22 cellular contexts compared by ENCODE assay signal in the genomic region with DNA sequence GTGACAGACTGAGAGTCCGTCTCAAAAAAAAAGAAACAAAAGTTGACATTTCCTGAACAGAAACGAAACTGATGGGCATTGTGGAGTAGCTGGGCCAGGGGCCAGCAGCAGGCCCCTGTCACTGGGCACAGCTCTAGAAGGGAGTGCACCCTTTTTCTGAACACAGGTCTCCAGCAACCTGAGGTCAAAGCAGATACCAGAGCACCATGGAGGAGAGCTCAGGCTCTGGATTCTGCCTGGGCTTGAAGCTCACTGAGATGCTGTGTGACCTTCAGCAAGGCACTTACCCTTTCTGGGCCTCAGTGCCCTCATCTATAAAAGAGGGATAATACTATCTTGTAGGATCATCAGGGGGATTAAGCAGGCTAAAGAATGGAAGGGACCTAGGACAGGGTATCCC. TPM values are rescaled to one million over a fixed set of nuclear protein-coding genes. Genes with fewer than 3 reads are reported as not detected.
A peak's percentile ranks its signal among the peaks of the same experiment; 100 is the strongest.
DNase-seq lines count a peak whose midpoint lies in the region; ATAC-seq, FAIRE-seq and TF ChIP-seq lines count a peak whose summit lies in the region.
"Had no signal": no experiment of that assay in that cellular context is flagged by ENCODE, and none has a peak within 500 bp of the region (broad histone marks: within the 10 kb centered on the region; RNA-seq: fewer than 3 reads in every experiment).

No MANE protein-coding gene starts in this region.

- no peak overlapping the region for H3K4me2 ChIP-seq in HepG2 (ENCODE audit: low read depth, low read length)

- no peak for TF ChIP-seq RAD21 in HepG2 (CRISPR knock-in tag; IDR thresholded peaks at IDR 0.05)

- H3K27me3 Mint-ChIP-seq in T-helper 17 cell (no peaks in the 10 kb centered on the region), MCF 10A (ENCODE audit: insufficient read depth, unreplicated experiment) (peaks cover 20% of the 10 kb centered on the region)
- H3K27me3 Mint-ChIP-seq in effector memory CD8-positive, alpha-beta T cell, result no peaks in the 10 kb centered on the region

- H3K27ac Mint-ChIP-seq in T-helper 17 cell (peak overlapping the region; percentile 84), MCF 10A (ENCODE audit: low read depth, unreplicated experiment) (no peak overlapping the region)
- H3K27ac Mint-ChIP-seq in effector memory CD8-positive, alpha-beta T cell, result peak overlapping the region; percentile 86 to 93

- no peak for TF ChIP-seq EP300 in HepG2 (IDR thresholded peaks at IDR 0.05; ENCODE audit: low read depth in 2 of 2, low read length in 2 of 2)
- no peak for TF ChIP-seq EP300 in HepG2 (CRISPR knock-in tag; IDR thresholded peaks at IDR 0.05; ENCODE audit: borderline replicate concordance)

- H3K4me1 Mint-ChIP-seq in T-helper 17 cell (peaks cover 52% of the 10 kb centered on the region), MCF 10A (ENCODE audit: insufficient read depth, unreplicated experiment) (no peaks in the 10 kb centered on the region)
- peaks cover 70% of the 10 kb centered on the region in 2 donors for H3K4me1 Mint-ChIP-seq in effector memory CD8-positive, alpha-beta T cell (ENCODE audit: low read depth in 2 of 2)

- no peak overlapping the region for H2AFZ ChIP-seq in HepG2 (ENCODE audit: low read length)

- H3K27ac ChIP-seq in HepG2 (ENCODE audit: extremely low read length, insufficient read depth, low read length) (no peak overlapping the region), right lobe of liver (no peak overlapping the region), prostate gland (no peak overlapping the region)
- H3K27ac ChIP-seq: esophagus muscularis mucosa, SK-N-MC, testis had no signal

- no peak for DNase-seq in HepG2 (ENCODE audit: low spot score)
- DNase-seq in right lobe of liver, result no peak
- DNase-seq in T-helper 17 cell, result no peak
- no peak for DNase-seq in effector memory CD8-positive, alpha-beta T cell
- DNase-seq in prostate gland (ENCODE audit: low spot score), result no peak
- DNase-seq in MCF 10A (ENCODE audit: unreplicated experiment), result no peak
- DNase-seq in MV-4-11 (lab: John Stamatoyannopoulos, UW), result no peak
- DNase-seq: activated CD4-positive, CD25-positive, alpha-beta regulatory T cell; activated naive CD4-positive, alpha-beta T cell treated with anti-CD3 and anti-CD28 coated beads, Interleukin-2, amount 50 U/mL, for 16 hours; effector CD8-positive, alpha-beta T cell; HCEC 1CT; mucosa of descending colon; NCI-H1694; NCI-H2171; NCI-H526 treated with DMSO at 0.1 percent for 48 hours; testis had no signal

- WGBS in HepG2 (ENCODE audit: low lambda C conversion rate), result 11% methylated on average over 2 of the region's 2 CpGs
- 33% methylated on average over 2 of the region's 2 CpGs for WGBS in right lobe of liver (ENCODE audit: insufficient coverage, low coverage, low lambda C conversion rate, missing lambda C conversion rate)
- 46% methylated on average over 2 of the region's 2 CpGs for WGBS in prostate gland

- TF ChIP-seq POLR2A in HepG2 (IDR thresholded peaks at IDR 0.05; ENCODE audit: insufficient read depth in 1 of 2, low read depth in 2 of 2, low read length in 2 of 2) (no peak), right lobe of liver (IDR thresholded peaks at IDR 0.05) (no peak), prostate gland (IDR thresholded peaks at IDR 0.05) (no peak)

- no peaks in the 10 kb centered on the region for H3K36me3 ChIP-seq in HepG2 (replicated peaks in 1 of 2; ENCODE audit: control insufficient read depth in 1 of 2, insufficient read depth in 2 of 2, low read length in 2 of 2)
- H3K36me3 ChIP-seq in right lobe of liver, result no peaks in the 10 kb centered on the region
- no peaks in the 10 kb centered on the region for H3K36me3 ChIP-seq in prostate gland
- H3K36me3 ChIP-seq: esophagus muscularis mucosa had no signal

- H3K4me1 ChIP-seq in HepG2 (ENCODE audit: insufficient read depth, low read length) (peaks cover 14% of the 10 kb centered on the region), right lobe of liver (peaks cover 0 to 4% (median 0%) of the 10 kb centered on the region in 4 donors), prostate gland (replicated peaks) (no peaks in the 10 kb centered on the region)

- BruUV-seq in HepG2 (replicated peaks; lab: Mats Ljungman, UMichigan) (no TSS peak), MCF 10A (replicated peaks; lab: Mats Ljungman, UMichigan) (no TSS peak)

- peaks cover 10% of the 10 kb centered on the region; the same call in 1 of the 2 replicates for H4K20me1 ChIP-seq in HepG2 (ENCODE audit: insufficient read depth, low read length)

- TF ChIP-seq CTCF in HepG2 (CRISPR knock-in tag; IDR thresholded peaks at IDR 0.05) (no peak), right lobe of liver (IDR thresholded peaks at IDR 0.05) (no peak), prostate gland (IDR thresholded peaks at IDR 0.05) (no peak), MCF 10A (IDR thresholded peaks at IDR 0.05; ENCODE audit: unreplicated experiment) (no peak)

- no peaks in the 10 kb centered on the region for H3K9me3 Mint-ChIP-seq in effector memory CD8-positive, alpha-beta T cell
- H3K9me3 Mint-ChIP-seq in MCF 10A (ENCODE audit: unreplicated experiment), result no peaks in the 10 kb centered on the region

- no peak for ATAC-seq in HepG2
- no peak for ATAC-seq in right lobe of liver
- no peak for ATAC-seq in T-helper 17 cell
- no peak for ATAC-seq in effector memory CD8-positive, alpha-beta T cell (replicated peaks)
- ATAC-seq: GM12878, mucosa of descending colon had no signal

- FAIRE-seq in HepG2 (lab: Jason Lieb, UNC), result no peak
- FAIRE-seq: frontal cortex, GM12878, keratinocyte had no signal

- peaks cover 4% of the 10 kb centered on the region for H3K36me3 Mint-ChIP-seq in T-helper 17 cell (ENCODE audit: low read depth)
- H3K36me3 Mint-ChIP-seq in effector memory CD8-positive, alpha-beta T cell (ENCODE audit: insufficient read depth), result peaks cover 14% of the 10 kb centered on the region
- H3K36me3 Mint-ChIP-seq in MCF 10A (ENCODE audit: insufficient read depth, unreplicated experiment), result no peaks in the 10 kb centered on the region

- no peak overlapping the region for H3K9ac ChIP-seq in HepG2 (ENCODE audit: insufficient read depth, low read depth, low read length)

- H3K79me2 ChIP-seq in HepG2 (ENCODE audit: insufficient read depth, low read length), result no peaks in the 10 kb centered on the region

- H3K27me3 ChIP-seq in HepG2 (ENCODE audit: control insufficient read depth in 1 of 2, insufficient read depth in 2 of 2, low read length in 2 of 2), result peaks cover 15 to 57% of the 10 kb centered on the region in 2 experiments
- H3K27me3 ChIP-seq in right lobe of liver, result no peaks in the 10 kb centered on the region
- H3K27me3 ChIP-seq in prostate gland (replicated peaks; ENCODE audit: insufficient read depth), result no peaks in the 10 kb centered on the region
- H3K27me3 ChIP-seq: testis had no signal

- H3K4me3 Mint-ChIP-seq in T-helper 17 cell (peak overlapping the region; percentile 81), MCF 10A (ENCODE audit: unreplicated experiment) (no peak overlapping the region)
- H3K4me3 Mint-ChIP-seq in effector memory CD8-positive, alpha-beta T cell, result peak overlapping the region; percentile 78 to 81

- in situ Hi-C loops in HepG2 (cut with HindIII; ENCODE audit: extremely low pct_ligation_motif_present, low pct_unique_long_range_greater_than_20kb), result no loop called here

- CTCF ChIA-PET in HepG2 (lab: Yijun Ruan, JAX; ENCODE audit: low intra/inter-chr PET ratio, low total read pairs) (no interaction called here), MCF 10A (lab: Yijun Ruan, JAX) (interaction anchor here (0.6 to 1.4 kb wide), 3 partner anchors 20 to 254 kb away, joined by 3 to 4 read pairs (median 4); no protein-coding TSS in a partner anchor)

- H3K9me3 ChIP-seq in HepG2 (ENCODE audit: low read length) (no peaks in the 10 kb centered on the region), right lobe of liver (no peaks in the 10 kb centered on the region), T-helper 17 cell (ENCODE audit: control insufficient read depth, low read length, poor library complexity, severe bottlenecking) (no peaks in the 10 kb centered on the region), prostate gland (no peaks in the 10 kb centered on the region)
- H3K9me3 ChIP-seq: esophagus muscularis mucosa, mucosa of descending colon, testis had no signal

- intact Hi-C loops in HepG2 (cut with micrococcal nuclease; ENCODE audit: unreplicated experiment), result no loop called here
- intact Hi-C loops in right lobe of liver (cut with DNase I), result no loop called here
- intact Hi-C loops in prostate gland (cut with DNase I), result no loop called here
- intact Hi-C loops in MCF 10A (cut with micrococcal nuclease), result no loop called here

- POLR2A ChIA-PET in HepG2 (lab: Yijun Ruan, JAX) (no interaction called here), MCF 10A (lab: Yijun Ruan, JAX) (no interaction called here)

- H3K4me3 ChIP-seq in HepG2 (replicated peaks in 1 of 3; ENCODE audit: insufficient read depth in 1 of 3, low read depth in 2 of 3, low read length in 3 of 3) (no peak overlapping the region), right lobe of liver (no peak overlapping the region), prostate gland (no peak overlapping the region)
- H3K4me3 ChIP-seq: esophagus muscularis mucosa, GM12878, mucosa of descending colon, SK-N-MC, testis had no signal

RNA-seq across cellular contexts. Expression of gene SBK1, which starts 5.0 kb away (rescaled TPM):
- total RNA-seq in HepG2 (2016; rRNA removed; fragmentation: Illumina TruSeq; extraction: Trizol) (0.15 and 0.18 TPM in 2 replicates), right lobe of liver (under 1 TPM; 0.04 to 0.12 (median 0.07) TPM), T-helper 17 cell (10 to 100 TPM; 14.7 to 17.7 TPM), prostate gland (1 to 10 TPM; 5.8 to 8.1 TPM), MCF 10A (2022) (0.14 and 0.25 TPM in 2 replicates)
- 0.09 TPM in 1 of 2 replicates, not detected in the other for total RNA-seq in HepG2 (2016; cell fraction: cytosol; rRNA removed; fragmentation: Illumina TruSeq; extraction: Trizol; ENCODE audit: low read depth)
- 0.19 and 0.25 TPM in 2 replicates for total RNA-seq in HepG2 (2016; cell fraction: insoluble cytoplasmic fraction; rRNA removed; fragmentation: Illumina TruSeq; extraction: Trizol)
- total RNA-seq in HepG2 (2016; cell fraction: membrane; rRNA removed; fragmentation: Illumina TruSeq; extraction: Trizol), result 0.22 and 0.28 TPM in 2 replicates
- 0.13 and 0.16 TPM in 2 replicates for total RNA-seq in HepG2 (2016; cell fraction: nucleus; rRNA removed; fragmentation: Illumina TruSeq; extraction: Trizol)
- polyA plus RNA-seq in HepG2 (2011; rRNA removed), result 0.17 and 0.26 TPM in 2 replicates
- 0.19 and 0.26 TPM in 2 replicates for polyA plus RNA-seq in HepG2 (2011; cell fraction: cytosol; rRNA removed)
- 0.59 and 0.61 TPM in 2 replicates for polyA plus RNA-seq in HepG2 (2011; cell fraction: nucleus; rRNA removed)
- polyA plus RNA-seq in HepG2 (2012), result 0.44 and 0.76 TPM in 2 replicates
- polyA plus RNA-seq in HepG2 (2016; cell fraction: cytosol; fragmentation: Illumina TruSeq; extraction: Trizol; ENCODE audit: low read depth), result 0.06 and 0.08 TPM in 2 replicates
- polyA plus RNA-seq in HepG2 (2016; cell fraction: insoluble cytoplasmic fraction; fragmentation: Illumina TruSeq; extraction: Trizol; ENCODE audit: low read depth), result 0.66 and 0.71 TPM in 2 replicates
- 0.19 and 0.34 TPM in 2 replicates for polyA plus RNA-seq in HepG2 (2016; cell fraction: membrane; fragmentation: Illumina TruSeq; extraction: Trizol; ENCODE audit: low read depth)
- polyA plus RNA-seq in HepG2 (2016; cell fraction: nucleus; fragmentation: Illumina TruSeq; extraction: Trizol; ENCODE audit: insufficient read depth, low read depth), result 0.70 and 0.92 TPM in 2 replicates
- 0.16 and 0.52 TPM in 2 replicates for polyA minus RNA-seq in HepG2 (2011; rRNA and poly(A)+ RNA removed; ENCODE audit: low replicate concordance)
- 0.26 and 0.59 TPM in 2 replicates for polyA minus RNA-seq in HepG2 (2011; cell fraction: cytosol; rRNA and poly(A)+ RNA removed)
- 0.13 and 0.25 TPM in 2 replicates for polyA minus RNA-seq in HepG2 (2011; cell fraction: nucleus; rRNA and poly(A)+ RNA removed)
- total RNA-seq: RPMI7951 had no signal
